Comparison of ENCODE assay signal across 23 cellular contexts in the genomic region with DNA sequence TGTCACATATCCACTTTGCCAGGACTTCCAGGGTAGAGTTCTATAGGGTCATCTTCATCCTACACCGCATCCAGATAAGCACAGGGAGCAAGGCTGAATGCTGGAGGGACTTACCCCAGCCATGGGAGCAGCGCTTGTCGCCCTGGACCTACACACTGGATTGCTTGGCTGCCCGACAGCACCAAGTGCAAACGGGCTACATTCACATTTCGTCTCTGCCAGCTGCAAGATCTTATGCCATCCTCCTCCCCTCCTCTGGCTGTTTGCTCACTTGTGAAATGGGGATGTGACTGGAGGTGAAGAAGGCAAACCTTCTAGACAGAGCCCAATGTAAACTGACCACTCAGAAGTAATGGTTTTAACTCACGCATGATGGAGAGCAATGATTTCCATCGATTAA. TPM values are rescaled to one million over a fixed set of nuclear protein-coding genes. Genes with fewer than 3 reads are reported as not detected.
"Had no signal": no experiment of that assay in that cellular context is flagged by ENCODE, and none has a peak within 500 bp of the region (broad histone marks: within the 10 kb centered on the region; RNA-seq: fewer than 3 reads in every experiment).

No MANE protein-coding gene starts in this region.

- H3K9me3 ChIP-seq: gastrocnemius medialis, sigmoid colon, thyroid gland, vagina had no signal

- H3K4me1 ChIP-seq: gastrocnemius medialis, thyroid gland, vagina had no signal

- H3K27me3 ChIP-seq: gastrocnemius medialis, thyroid gland, vagina had no signal

- DNase-seq: activated B cell treated with CpG ODN at 0.5 μM for 24 hours; activated CD4-positive, alpha-beta memory T cell treated with anti-CD3 and anti-CD28 coated beads, Interleukin-2, amount 10 ng/mL, durations not matched to agents 7 days and 5 days; activated CD4-positive, alpha-beta T cell treated with anti-CD3 and anti-CD28 coated beads for 4 hours; activated naive CD4-positive, alpha-beta T cell treated with Interleukin-2 at 50 U/mL for 16 hours; activated naive CD8-positive, alpha-beta T cell treated with anti-CD3 and anti-CD28 coated beads, Interleukin-2, amount 10 ng/mL, durations not matched to agents 7 days and 5 days; activated T-cell treated with anti-CD3 and anti-CD28 coated beads, Interleukin-2, amount 50 U/mL, for 1 hour; anterior cingulate cortex; brain microvascular endothelial cell; central memory CD4-positive, alpha-beta T cell; gastrocnemius medialis; head of caudate nucleus; left ventricle myocardium superior; naive thymus-derived CD4-positive, alpha-beta T cell; sigmoid colon; stimulated activated naive CD4-positive, alpha-beta T cell; T-cell; thyroid gland had no signal

- H3K36me3 ChIP-seq: brain microvascular endothelial cell, gastrocnemius medialis, sigmoid colon, thyroid gland, vagina had no signal

- H3K27ac ChIP-seq: brain microvascular endothelial cell, gastrocnemius medialis, sigmoid colon, thyroid gland, vagina had no signal

- H3K4me3 ChIP-seq: gastrocnemius medialis, sigmoid colon, thyroid gland, vagina had no signal

- ATAC-seq: activated T-helper 17 cell treated with anti-CD3 and anti-CD28 coated beads, Interleukin-2, amount 50 U/mL, for 72 hours; left ventricle myocardium superior; naive thymus-derived CD4-positive, alpha-beta T cell; T-cell had no signal

RNA-seq across cellular contexts. Expression of a gene that starts 1.0 kb away (rescaled TPM):
- total RNA-seq: activated B cell treated with CpG ODN at 0.5 μM for 24 hours; activated CD4-positive, alpha-beta memory T cell treated with anti-CD3 and anti-CD28 coated beads, Interleukin-2, amount 10 ng/mL, durations not matched to agents 7 days and 5 days; activated naive CD8-positive, alpha-beta T cell treated with anti-CD3 and anti-CD28 coated beads, Interleukin-2, amount 10 ng/mL, durations not matched to agents 7 days and 5 days; activated T-helper 17 cell treated with anti-CD3 and anti-CD28 coated beads, Interleukin-2, amount 50 U/mL, for 72 hours; kidney epithelial cell; left ventricle myocardium superior; mononuclear cell; naive thymus-derived CD4-positive, alpha-beta T cell; osteocyte; pulmonary artery endothelial cell; T-cell had no signal
